ENCODE assay signal across 8 cellular contexts in the genomic region with DNA sequence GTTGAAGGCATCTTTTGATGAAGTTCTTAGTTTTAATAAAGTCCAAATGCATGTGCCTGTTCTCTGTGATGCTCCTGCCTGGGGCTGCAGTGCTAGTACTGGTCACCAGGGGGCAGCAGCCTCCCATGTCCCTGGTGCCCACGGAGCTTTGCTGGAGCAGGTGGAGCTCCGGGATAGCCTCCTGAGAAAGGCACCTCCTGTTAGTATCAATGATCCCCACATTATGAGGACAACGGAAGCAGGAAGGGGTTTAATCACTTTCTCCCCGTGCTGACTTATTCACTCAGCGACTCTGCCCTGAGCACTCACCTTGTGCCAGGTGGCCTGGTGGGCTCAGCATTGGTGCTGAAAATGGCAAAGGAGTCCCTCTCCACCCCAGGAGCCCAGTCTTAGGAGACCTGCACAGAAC.
A peak's percentile ranks its signal among the peaks of the same experiment; 100 is the strongest.
DNase-seq lines count a peak whose midpoint lies in the region; ATAC-seq, FAIRE-seq and TF ChIP-seq lines count a peak whose summit lies in the region.

No MANE protein-coding gene starts in this region.

- TF ChIP-seq CTCF in H1 (IDR thresholded peaks at IDR 0.05; ENCODE audit: control extremely low read depth in 1 of 3, insufficient read depth in 1 of 3, low read depth in 1 of 3, low read length in 3 of 3): peak; percentile 90 to 96 (median 93)

- H2BK5ac ChIP-seq in H1 (ENCODE audit: low read depth, low read length): no peak overlapping the region

- WGBS in H1 (ENCODE audit: extremely low coverage in 1 of 2, insufficient coverage in 1 of 2, insufficient read length in 1 of 2, insufficient replicate concordance in 2 of 2, low coverage in 1 of 2, low lambda C conversion rate in 2 of 2, missing lambda C conversion rate in 1 of 2), 2 experiments: 25% methylated on average over 5 of the region's 5 CpGs; no CpG with 5 or more reads in 1 of the 2 experiments

- H3K36me3 ChIP-seq in H1 (ENCODE audit: control insufficient read depth in 2 of 4, insufficient read depth in 4 of 4, low read length in 3 of 4): no peaks in the 10 kb centered on the region

- no peak overlapping the region for H3K14ac ChIP-seq in H1 (ENCODE audit: insufficient read length)

- TF ChIP-seq RAD21 in H1 (IDR thresholded peaks at IDR 0.05 in 1 of 2, conservative IDR thresholded peaks at IDR 0.05 in 1 of 2; ENCODE audit: low read depth in 2 of 2, low read length in 2 of 2): peak; percentile 95 to 97

- peaks cover 2% of the 10 kb centered on the region for H3K36me3 Mint-ChIP-seq in activated CD4-positive, alpha-beta memory T cell treated with anti-CD3 and anti-CD28 coated beads, Interleukin-2, amount 10 ng/mL, durations not matched to agents 7 days and 5 days (ENCODE audit: low read depth)

- CTCF ChIA-PET in activated CD4-positive, alpha-beta memory T cell treated with anti-CD3 and anti-CD28 coated beads, Interleukin-2, amount 10 ng/mL, durations not matched to agents 7 days and 5 days (lab: Charles Lee): interaction anchor here (0.6 to 4.7 kb wide), 20 partner anchors 10 to 419 kb away, joined by 3 to 35 read pairs (median 4); no protein-coding TSS in a partner anchor
- CTCF ChIA-PET in H1 (lab: Charles Lee; ENCODE audit: partially characterized antibody): interaction anchor here (0.6 to 5.4 kb wide), 11 partner anchors 10 to 491 kb away, joined by 3 to 52 read pairs (median 14); no protein-coding TSS in a partner anchor

- H2BK15ac ChIP-seq in H1 (ENCODE audit: low read length): no peak overlapping the region

- ATAC-seq in GM19455 (IDR thresholded peaks at IDR 0.05; ENCODE audit: unreplicated experiment): peak; percentile 75
- no peak for ATAC-seq in GM21390 (IDR thresholded peaks at IDR 0.05; ENCODE audit: unreplicated experiment)

- TF ChIP-seq EP300 in H1 (IDR thresholded peaks at IDR 0.05; ENCODE audit: borderline replicate concordance in 1 of 2, low read depth in 2 of 2, low read length in 2 of 2): no peak

- H3K4me1 ChIP-seq in H1 (replicated peaks in 1 of 4; ENCODE audit: control insufficient read depth in 3 of 4, insufficient read depth in 4 of 4, low read length in 3 of 4): no peaks in the 10 kb centered on the region

- H3K23ac ChIP-seq in H1 (ENCODE audit: insufficient read length): no peak overlapping the region

- no peak overlapping the region for H4K5ac ChIP-seq in H1 (ENCODE audit: insufficient read length, low read depth, low read length)

- H2AFZ ChIP-seq in H1 (ENCODE audit: low read length): no peak overlapping the region; the same call in 1 of the 2 replicates

- H3K79me1 ChIP-seq in H1 (ENCODE audit: low read depth, low read length): no peaks in the 10 kb centered on the region

- no peak overlapping the region for H2BK120ac ChIP-seq in H1 (replicated peaks; ENCODE audit: low read depth, low read length)

- no peak overlapping the region for H2BK20ac ChIP-seq in H1 (ENCODE audit: low read length)

- no peak overlapping the region for H3K56ac ChIP-seq in H1 (replicated peaks; ENCODE audit: insufficient read length, low read depth, low read length)

- DNase-seq in Ammon's horn (ENCODE audit: low spot score) (peak; percentile 85), NCI-H345 treated with DMSO at 0.1 percent for 48 hours (lab: John Stamatoyannopoulos, UW; ENCODE audit: unreplicated experiment) (peak; percentile 41), H1 (ENCODE audit: low read depth in 1 of 2, low spot score in 2 of 2) (peak; percentile 51 to 94), mesenteric fat pad (ENCODE audit: low spot score) (peak; percentile 90)
- peak; percentile 73 for DNase-seq in activated CD4-positive, alpha-beta memory T cell treated with anti-CD3 and anti-CD28 coated beads, Interleukin-2, amount 10 ng/mL, durations not matched to agents 7 days and 5 days
- peak; percentile 62 for DNase-seq in stimulated activated CD8-positive, alpha-beta memory T cell treated with anti-CD3 and anti-CD28 coated beads, Interleukin-4, amount 100 ng/mL, for 24 hours (ENCODE audit: low read depth)

- no peaks in the 10 kb centered on the region for H3K79me2 ChIP-seq in H1 (ENCODE audit: control insufficient read depth in 1 of 2, insufficient read depth in 2 of 2, low read length in 2 of 2)

- H3K4ac ChIP-seq in H1 (replicated peaks; ENCODE audit: insufficient read length, low read depth, low read length): no peak overlapping the region

- H3K9me3 ChIP-seq in H1 (ENCODE audit: insufficient read depth in 2 of 2, low read depth in 1 of 2, low read length in 1 of 2): no peaks in the 10 kb centered on the region; a peak in 1 of 4 replicates

- H3K27me3 Mint-ChIP-seq in activated CD4-positive, alpha-beta memory T cell treated with anti-CD3 and anti-CD28 coated beads, Interleukin-2, amount 10 ng/mL, durations not matched to agents 7 days and 5 days: no peaks in the 10 kb centered on the region

- POLR2A ChIA-PET in activated CD4-positive, alpha-beta memory T cell treated with anti-CD3 and anti-CD28 coated beads, Interleukin-2, amount 10 ng/mL, durations not matched to agents 7 days and 5 days (lab: Charles Lee): interaction anchor here (1.0 kb wide), 1 partner anchor 343 kb away, joined by 3 read pairs; no protein-coding TSS in a partner anchor
- POLR2A ChIA-PET in H1 (lab: Charles Lee; ENCODE audit: partially characterized antibody): interaction anchor here (1.7 kb wide), 1 partner anchor 9 kb away, joined by 6 read pairs; no protein-coding TSS in a partner anchor

- no peaks in the 10 kb centered on the region for H3K27me3 ChIP-seq in H1 (replicated peaks in 1 of 4; ENCODE audit: control insufficient read depth in 3 of 4, extremely low read depth in 1 of 4, insufficient read depth in 3 of 4, low read length in 3 of 4)

- no peak overlapping the region for H2AK5ac ChIP-seq in H1 (ENCODE audit: low read depth, low read length)

- peaks cover 14% of the 10 kb centered on the region for H3K4me1 Mint-ChIP-seq in activated CD4-positive, alpha-beta memory T cell treated with anti-CD3 and anti-CD28 coated beads, Interleukin-2, amount 10 ng/mL, durations not matched to agents 7 days and 5 days

- H3K18ac ChIP-seq in H1 (ENCODE audit: extremely low read depth, low read length): no peak overlapping the region

- H3K4me3 Mint-ChIP-seq in activated CD4-positive, alpha-beta memory T cell treated with anti-CD3 and anti-CD28 coated beads, Interleukin-2, amount 10 ng/mL, durations not matched to agents 7 days and 5 days: no peak overlapping the region

- no peak overlapping the region for H3K27ac Mint-ChIP-seq in activated CD4-positive, alpha-beta memory T cell treated with anti-CD3 and anti-CD28 coated beads, Interleukin-2, amount 10 ng/mL, durations not matched to agents 7 days and 5 days

- FAIRE-seq in H1 (lab: Jason Lieb, UNC): peak; percentile 95

- peak overlapping the region in 1 of 2 experiments; percentile 33; a peak in 2 of 4 replicates for H3K4me2 ChIP-seq in H1 (ENCODE audit: insufficient read depth in 1 of 2, low read depth in 2 of 2, low read length in 2 of 2)

- no peak overlapping the region for H4K91ac ChIP-seq in H1 (replicated peaks; ENCODE audit: insufficient read length, low read length)

- peak overlapping the region; percentile 54; the same call in 1 of the 2 replicates for H4K8ac ChIP-seq in H1 (ENCODE audit: extremely low read depth, insufficient read depth, low read length)

- H4K20me1 ChIP-seq in H1 (replicated peaks in 1 of 2; ENCODE audit: control insufficient read depth in 1 of 2, insufficient read depth in 2 of 2, low read length in 2 of 2): no peaks in the 10 kb centered on the region

- H2BK12ac ChIP-seq in H1 (ENCODE audit: low read depth, low read length): no peak overlapping the region

- no peak overlapping the region for H3K4me3 ChIP-seq in H1 (ENCODE audit: extremely low read depth in 1 of 4, insufficient read depth in 2 of 4, low read depth in 3 of 4, low read length in 4 of 4)

- no peak overlapping the region for H3K27ac ChIP-seq in H1 (ENCODE audit: low read depth, low read length)

- no peak for TF ChIP-seq POLR2A in H1 (IDR thresholded peaks at IDR 0.05; ENCODE audit: control extremely low read depth in 1 of 2, low read depth in 2 of 2, low read length in 2 of 2)

- peaks cover 2% of the 10 kb centered on the region for H3K9me3 Mint-ChIP-seq in activated CD4-positive, alpha-beta memory T cell treated with anti-CD3 and anti-CD28 coated beads, Interleukin-2, amount 10 ng/mL, durations not matched to agents 7 days and 5 days

- H3K9ac ChIP-seq in H1 (replicated peaks in 1 of 4; ENCODE audit: extremely low read depth in 1 of 4, low read depth in 3 of 4, low read length in 3 of 4): no peak overlapping the region

- no peaks in the 10 kb centered on the region for H3K23me2 ChIP-seq in H1 (ENCODE audit: low read depth, low read length)

TF ChIP-seq in H1, 55 proteins besides CTCF, POLR2A, EP300 and RAD21:
- TF ChIP-seq, protein P1, sequence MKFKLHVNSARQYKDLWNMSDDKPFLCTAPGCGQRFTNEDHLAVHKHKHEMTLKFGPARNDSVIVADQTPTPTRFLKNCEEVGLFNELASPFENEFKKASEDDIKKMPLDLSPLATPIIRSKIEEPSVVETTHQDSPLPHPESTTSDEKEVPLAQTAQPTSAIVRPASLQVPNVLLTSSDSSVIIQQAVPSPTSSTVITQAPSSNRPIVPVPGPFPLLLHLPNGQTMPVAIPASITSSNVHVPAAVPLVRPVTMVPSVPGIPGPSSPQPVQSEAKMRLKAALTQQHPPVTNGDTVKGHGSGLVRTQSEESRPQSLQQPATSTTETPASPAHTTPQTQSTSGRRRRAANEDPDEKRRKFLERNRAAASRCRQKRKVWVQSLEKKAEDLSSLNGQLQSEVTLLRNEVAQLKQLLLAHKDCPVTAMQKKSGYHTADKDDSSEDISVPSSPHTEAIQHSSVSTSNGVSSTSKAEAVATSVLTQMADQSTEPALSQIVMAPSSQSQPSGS (IDR thresholded peaks at IDR 0.05; ENCODE audit: low read length): no peak
- TF ChIP-seq TEAD4 (IDR thresholded peaks at IDR 0.05; ENCODE audit: low read depth, low read length): no peak
- TF ChIP-seq TAF7 (optimal IDR thresholded peaks at IDR 0.05; ENCODE audit: borderline replicate concordance, low read depth, low read length): no peak
- TF ChIP-seq GABPA (IDR thresholded peaks at IDR 0.05; ENCODE audit: borderline replicate concordance, insufficient read depth, low read length): no peak
- TF ChIP-seq EZH2 (IDR thresholded peaks at IDR 0.05; ENCODE audit: low read depth, low read length, severe bottlenecking): no peak
- TF ChIP-seq KDM5A (IDR thresholded peaks at IDR 0.05; ENCODE audit: low read length): no peak
- TF ChIP-seq SUZ12 (IDR thresholded peaks at IDR 0.05; ENCODE audit: low read length): no peak
- TF ChIP-seq CEBPB (IDR thresholded peaks at IDR 0.05; ENCODE audit: low read depth, low read length): no peak
- no peak for TF ChIP-seq CHD1 (IDR thresholded peaks at IDR 0.05; ENCODE audit: low read depth, low read length)
